ENCODE assay signal across 32 cellular contexts in the genomic region with DNA sequence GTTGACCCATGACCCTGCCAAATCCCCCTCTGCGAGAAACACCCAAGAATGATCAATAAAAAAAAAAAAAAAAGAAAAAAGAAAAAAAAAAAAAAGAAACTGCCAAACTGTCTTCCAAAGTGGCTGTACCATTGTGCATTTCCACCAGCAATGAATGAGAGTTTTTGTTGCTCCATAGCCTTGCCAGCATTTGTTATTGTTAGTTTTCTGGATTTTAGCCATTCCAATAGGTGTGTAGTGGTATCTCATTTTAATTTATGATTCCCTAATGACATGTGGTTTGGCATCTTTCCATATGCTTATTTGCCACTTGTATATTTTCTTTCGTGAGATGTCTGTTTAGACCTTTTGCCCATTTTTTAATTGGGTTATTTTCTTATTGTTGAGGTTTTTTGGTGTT.
"Had no signal": no experiment of that assay in that cellular context is flagged by ENCODE, and none has a peak within 500 bp of the region (broad histone marks: within the 10 kb centered on the region; RNA-seq: fewer than 3 reads in every experiment).

No MANE protein-coding gene starts in this region.

- DNase-seq: activated B cell treated with CpG ODN at 0.5 μM for 24 hours; activated CD4-positive, alpha-beta T cell treated with anti-CD3 and anti-CD28 coated beads for 48 hours; activated CD4-positive, alpha-beta T cell treated with anti-CD3 and anti-CD28 coated beads, Interleukin-2, amount 50 U/mL, for 1 hour; activated CD4-positive, alpha-beta T cell treated with anti-CD3 and anti-CD28 coated beads, Interleukin-2, amount 50 U/mL, for 48 hours; activated CD8-positive, alpha-beta memory T cell treated with anti-CD3 and anti-CD28 coated beads for 24 hours; activated CD8-positive, alpha-beta T cell treated with anti-CD3 and anti-CD28 coated beads for 36 hours; activated effector memory CD4-positive, alpha-beta T cell treated with Interleukin-2 at 50 U/mL for 16 hours; activated gamma-delta T cell treated with Interleukin-2 at 50 U/mL for 16 hours; activated naive CD4-positive, alpha-beta T cell treated with anti-CD3 and anti-CD28 coated beads, Interleukin-2, amount 50 U/mL, for 16 hours; activated naive CD4-positive, alpha-beta T cell treated with Interleukin-2 at 50 U/mL for 16 hours; activated T-cell treated with anti-CD3 and anti-CD28 coated beads, Interleukin-2, amount 50 U/mL, for 4 hours; amniotic stem cell; anterior cingulate cortex; caudate nucleus; colonic mucosa; dorsolateral prefrontal cortex; effector memory CD4-positive, alpha-beta T cell; endodermal cell; foreskin fibroblast; heart right ventricle; T-helper 17 cell; T1000; WERI-Rb-1 had no signal

- H3K4me3 ChIP-seq: colonic mucosa, dorsolateral prefrontal cortex, heart right ventricle, hepatocyte had no signal

- H3K9me3 Mint-ChIP-seq: activated B cell treated with CpG ODN at 0.5 μM for 24 hours; activated CD8-positive, alpha-beta T cell treated with anti-CD3 and anti-CD28 coated beads for 36 hours; activated T-cell treated with anti-CD3 and anti-CD28 coated beads, Interleukin-2, amount 50 U/mL, for 4 hours; activated T-helper 17 cell treated with anti-CD3 and anti-CD28 coated beads, Interleukin-2, amount 50 U/mL, for 72 hours; dendritic cell treated with granulocyte-macrophage colony-stimulating factor and Interleukin-4, amounts not matched to agents 40 ng/mL and 50 ng/mL, for 4 days; T-helper 2 cell treated with Interferon-gamma antibody and Interleukin-4, amounts not matched to agents 5 μg/mL and 100 μg/mL, for 36 hours had no signal

- H3K4me3 Mint-ChIP-seq: activated B cell treated with CpG ODN at 0.5 μM for 24 hours; activated CD8-positive, alpha-beta T cell treated with anti-CD3 and anti-CD28 coated beads for 36 hours; activated naive CD8-positive, alpha-beta T cell; activated T-cell treated with anti-CD3 and anti-CD28 coated beads, Interleukin-2, amount 50 U/mL, for 4 hours; activated T-helper 17 cell treated with anti-CD3 and anti-CD28 coated beads, Interleukin-2, amount 50 U/mL, for 72 hours; dendritic cell treated with granulocyte-macrophage colony-stimulating factor and Interleukin-4, amounts not matched to agents 40 ng/mL and 50 ng/mL, for 4 days; endodermal cell; T-helper 17 cell; T-helper 2 cell treated with Interferon-gamma antibody and Interleukin-4, amounts not matched to agents 5 μg/mL and 100 μg/mL, for 36 hours had no signal

- H3K27me3 Mint-ChIP-seq: activated B cell treated with CpG ODN at 0.5 μM for 24 hours; activated CD8-positive, alpha-beta T cell treated with anti-CD3 and anti-CD28 coated beads for 36 hours; activated naive CD8-positive, alpha-beta T cell; activated T-helper 17 cell treated with anti-CD3 and anti-CD28 coated beads, Interleukin-2, amount 50 U/mL, for 72 hours; dendritic cell treated with granulocyte-macrophage colony-stimulating factor and Interleukin-4, amounts not matched to agents 40 ng/mL and 50 ng/mL, for 4 days had no signal

- H3K4me1 Mint-ChIP-seq: activated B cell treated with CpG ODN at 0.5 μM for 24 hours; activated T-helper 17 cell treated with anti-CD3 and anti-CD28 coated beads, Interleukin-2, amount 50 U/mL, for 72 hours; endodermal cell; T-helper 17 cell had no signal

- H3K9me3 ChIP-seq: colonic mucosa, heart right ventricle had no signal

- H3K27ac ChIP-seq: colonic mucosa, dorsolateral prefrontal cortex, heart right ventricle, hepatocyte had no signal

- H3K36me3 ChIP-seq: colonic mucosa, heart right ventricle, WERI-Rb-1 had no signal

- H3K27ac Mint-ChIP-seq: activated B cell treated with CpG ODN at 0.5 μM for 24 hours; activated CD8-positive, alpha-beta T cell treated with anti-CD3 and anti-CD28 coated beads for 36 hours; activated naive CD8-positive, alpha-beta T cell; activated T-helper 17 cell treated with anti-CD3 and anti-CD28 coated beads, Interleukin-2, amount 50 U/mL, for 72 hours; dendritic cell treated with granulocyte-macrophage colony-stimulating factor and Interleukin-4, amounts not matched to agents 40 ng/mL and 50 ng/mL, for 4 days; endodermal cell; T-helper 17 cell; T-helper 2 cell treated with Interferon-gamma antibody and Interleukin-4, amounts not matched to agents 5 μg/mL and 100 μg/mL, for 36 hours had no signal

- FAIRE-seq: astrocyte, frontal cortex had no signal

- H2AFZ ChIP-seq: hepatocyte had no signal

- H3K4me2 ChIP-seq: hepatocyte had no signal

- H3K79me2 ChIP-seq: hepatocyte had no signal

- ATAC-seq: activated CD4-positive, CD25-positive, alpha-beta regulatory T cell treated with anti-CD3 and anti-CD28 coated beads, Interleukin-2, amount 50 U/mL, for 24 hours; activated CD8-positive, alpha-beta T cell treated with anti-CD3 and anti-CD28 coated beads for 36 hours; activated T-cell treated with anti-CD3 and anti-CD28 coated beads, Interleukin-2, amount 50 U/mL, for 4 hours; activated T-helper 17 cell treated with anti-CD3 and anti-CD28 coated beads, Interleukin-2, amount 50 U/mL, for 72 hours; esophagus mucosa; heart right ventricle; T-helper 17 cell had no signal

- H3K4me1 ChIP-seq: colonic mucosa, heart right ventricle had no signal

- H3K27me3 ChIP-seq: colonic mucosa, dorsolateral prefrontal cortex, heart right ventricle, hepatocyte had no signal

- H3K36me3 Mint-ChIP-seq: activated naive CD8-positive, alpha-beta T cell had no signal
